In genomic region chr13:31161583-31162150, GRCh38 we compare ENCODE assay signal across 8 cellular contexts.
DNase-seq lines count a peak whose midpoint lies in the region; ATAC-seq lines count a peak whose summit lies in the region.

TSS of gene HSPH1 (minus strand) at chr13:31161904. CDS start at chr13:31161582, 322 bp downstream.

- peak within 1 kb of the TSS; percentile 99 for H3K27ac ChIP-seq in cingulate gyrus (ENCODE audit: low read depth, low read length)

- peak; percentile 82 for ATAC-seq in GM19025 (IDR thresholded peaks at IDR 0.05; ENCODE audit: low read depth, unreplicated experiment)
- ATAC-seq in HG03342 (IDR thresholded peaks at IDR 0.05; ENCODE audit: unreplicated experiment): peak; percentile 75

- peak; percentile 98 for DNase-seq in Ammon's horn (ENCODE audit: low spot score)
- DNase-seq in NCI-H446 (lab: John Stamatoyannopoulos, UW): peak; percentile 84 to 96
- peak; percentile 99 for DNase-seq in activated CD4-positive, CD25-positive, alpha-beta regulatory T cell treated with anti-CD3 and anti-CD28 coated beads, Interleukin-2, amount 50 U/mL, for 16 hours (ENCODE audit: low read depth, low spot score)
- peak; percentile 99 for DNase-seq in kidney tubule cell (ENCODE audit: low spot score)
- DNase-seq in stimulated activated CD4-positive, alpha-beta T cell treated with anti-CD3 and anti-CD28 coated beads, Interleukin-1b, Interleukin-23, amount 100 ng/mL, for 24 hours (ENCODE audit: low read depth in 4 of 4, low spot score in 1 of 4): peak; percentile 95 to 98 (median 98)

Comparison
In these comparisons a context has a peak if more than half of its experiments do, and no peak if none do; other contexts are left out.
1. Peak in every context shown above with its lines: DNase-seq, ATAC-seq and H3K27ac ChIP-seq.